Comparison of ENCODE assay signal across 12 cellular contexts in genomic region chr19:2046046-2046907, GRCh38. TPM values are rescaled to one million over a fixed set of nuclear protein-coding genes. Genes with fewer than 3 reads are reported as not detected.
A peak's percentile ranks its signal among the peaks of the same experiment; 100 is the strongest.
DNase-seq lines count a peak whose midpoint lies in the region; ATAC-seq, FAIRE-seq and TF ChIP-seq lines count a peak whose summit lies in the region.
"Had no signal": no experiment of that assay in that cellular context is flagged by ENCODE, and none has a peak within 500 bp of the region (broad histone marks: within the 10 kb centered on the region; RNA-seq: fewer than 3 reads in every experiment).

No MANE protein-coding gene starts in this region.

- H3K9ac ChIP-seq in stomach smooth muscle (ENCODE audit: low read length in 2 of 2): no peak overlapping the region

- H3K36me3 ChIP-seq in stomach smooth muscle (ENCODE audit: control insufficient read depth in 2 of 2, insufficient read depth in 2 of 2, low read length in 2 of 2): peaks cover 13 to 14% of the 10 kb centered on the region in 2 donors

- H3K4me3 ChIP-seq in stomach smooth muscle (ENCODE audit: low read length in 2 of 2): no peak overlapping the region

- peak overlapping the region; percentile 91; the same call in 1 of the 2 replicates for H3K27ac ChIP-seq in VCaP
- H3K27ac ChIP-seq in stomach smooth muscle (ENCODE audit: low read length): peak overlapping the region; percentile 85

- peak; percentile 15 for TF ChIP-seq POLR2A in GM12892 (IDR thresholded peaks at IDR 0.05; ENCODE audit: low read depth, low read length)

- H3K4me1 ChIP-seq in stomach smooth muscle (ENCODE audit: control insufficient read depth, insufficient read depth, low read length): peaks cover 76% of the 10 kb centered on the region

- FAIRE-seq in GM12892 (lab: Jason Lieb, UNC): no peak
- FAIRE-seq: GM18507, TTC549 had no signal

- no peaks in the 10 kb centered on the region for H3K27me3 ChIP-seq in stomach smooth muscle (ENCODE audit: control insufficient read depth in 1 of 2, insufficient read depth in 2 of 2, low read length in 2 of 2)

- DNase-seq in GM12892 (ENCODE audit: insufficient read length) (no peak), islet precursor cell (peak; percentile 49), NCI-H2081 treated with DMSO at 0.1 percent for 48 hours (lab: John Stamatoyannopoulos, UW) (no peak), cortex of kidney (lab: John Stamatoyannopoulos, UW) (no peak), NCI-H187 treated with DMSO at 0.1 percent for 48 hours (lab: John Stamatoyannopoulos, UW) (no peak)
- no peak for DNase-seq in stimulated activated naive CD8-positive, alpha-beta T cell treated with anti-CD3 and anti-CD28 coated beads, Interleukin-15, Interleukin-2, amounts not matched to agents 100 U/mL and 50 U/mL, for 24 hours
- DNase-seq: NCI-H446 treated with DMSO at 0.1 percent for 48 hours, RPMI8226 had no signal

- no peak for TF ChIP-seq CTCF in VCaP (conservative IDR thresholded peaks at IDR 0.05)

- ATAC-seq in stimulated activated naive CD8-positive, alpha-beta T cell treated with anti-CD3 and anti-CD28 coated beads, Interleukin-15, Interleukin-2, amounts not matched to agents 100 U/mL and 50 U/mL, for 24 hours: no peak

- no peaks in the 10 kb centered on the region for H3K9me3 ChIP-seq in stomach smooth muscle (ENCODE audit: control insufficient read depth in 2 of 2, low read length in 2 of 2)

RNA-seq across cellular contexts. Expression of gene MKNK2, which starts 4.8 kb away (rescaled TPM):
- polyA plus RNA-seq in GM12892 (2012; ENCODE audit: missing spikeins): 245 TPM

RNA-seq across cellular contexts. Expression of gene BTBD2, which starts 30.8 kb away (rescaled TPM):
- polyA plus RNA-seq in GM12892 (2012; ENCODE audit: missing spikeins): 29.0 TPM

RNA-seq across cellular contexts. Expression of gene MOB3A, which starts 49.8 kb away (rescaled TPM):
- polyA plus RNA-seq in GM12892 (2012; ENCODE audit: missing spikeins): 113 TPM

RNA-seq across cellular contexts. Expression of gene IZUMO4, which starts 50.4 kb away (rescaled TPM):
- 43.2 TPM for polyA plus RNA-seq in GM12892 (2012; ENCODE audit: missing spikeins)
